ENCODE assay signal across 1 cellular context in genomic region chr4:169611991-169612868, GRCh38.
TF ChIP-seq lines count a peak whose summit lies in the region.

NEK1 (minus strand) TSS chr4:169612583; CDS start chr4:169602630, 9,953 bp downstream.

TF ChIP-seq in HepG2, 621 proteins besides CTCF, POLR2A, EP300 and RAD21 (continued from another document and continues in another):
- TF ChIP-seq ZNF768 (CRISPR knock-in tag; IDR thresholded peaks at IDR 0.05) (peak; percentile 57; the same call in 1 of the 2 replicates), ZNF44 (CRISPR knock-in tag; IDR thresholded peaks at IDR 0.05) (peak; percentile 87; the same call in 1 of the 2 replicates), ZNF275 (CRISPR knock-in tag; IDR thresholded peaks at IDR 0.05; ENCODE audit: borderline replicate concordance) (peak; percentile 86; the same call in 1 of the 2 replicates), MBD4 (IDR thresholded peaks at IDR 0.05; ENCODE audit: borderline replicate concordance, low read length) (no peak), ZNF160 (CRISPR knock-in tag; IDR thresholded peaks at IDR 0.05) (peak; percentile 55; the same call in 1 of the 2 replicates), RCOR2 (CRISPR knock-in tag; IDR thresholded peaks at IDR 0.05) (no peak), POLR2AphosphoS2 (IDR thresholded peaks at IDR 0.05; ENCODE audit: low read depth, low read length) (no peak), GFI1 (CRISPR knock-in tag; IDR thresholded peaks at IDR 0.05; ENCODE audit: borderline replicate concordance) (peak; percentile 34; the same call in 1 of the 2 replicates), ZFP37 (CRISPR knock-in tag; IDR thresholded peaks at IDR 0.05; ENCODE audit: borderline replicate concordance) (0 out of 2 replicates have a peak, but pooled peaks have one; percentile 55), TSC22D2 (CRISPR knock-in tag; IDR thresholded peaks at IDR 0.05; ENCODE audit: borderline replicate concordance) (peak; percentile 39; the same call in 1 of the 2 replicates), BRF2 (CRISPR knock-in tag; IDR thresholded peaks at IDR 0.05) (no peak), NCOA1 (CRISPR knock-in tag; IDR thresholded peaks at IDR 0.05) (0 out of 2 replicates have a peak, but pooled peaks have one; percentile 50), ZNF710 (CRISPR knock-in tag; IDR thresholded peaks at IDR 0.05; ENCODE audit: borderline replicate concordance) (0 out of 2 replicates have a peak, but pooled peaks have one; percentile 64), SAFB2 (CRISPR knock-in tag; IDR thresholded peaks at IDR 0.05; ENCODE audit: borderline replicate concordance, low read depth) (no peak), ESRRA (CRISPR knock-in tag; IDR thresholded peaks at IDR 0.05; ENCODE audit: low read depth) (no peak), SMAD3 (CRISPR knock-in tag; IDR thresholded peaks at IDR 0.05) (peak; percentile 58), PAXIP1 (CRISPR knock-in tag; conservative IDR thresholded peaks at IDR 0.05) (no peak), NKX3-1 (CRISPR knock-in tag; IDR thresholded peaks at IDR 0.05) (peak; percentile 29; the same call in 1 of the 2 replicates), PRDM4 (CRISPR knock-in tag; IDR thresholded peaks at IDR 0.05; ENCODE audit: borderline replicate concordance) (no peak), E2F5 (CRISPR knock-in tag; conservative IDR thresholded peaks at IDR 0.05) (no peak), HOXA5 (CRISPR knock-in tag; IDR thresholded peaks at IDR 0.05) (0 out of 2 replicates have a peak, but pooled peaks have one; percentile 52), ZNF292 (CRISPR knock-in tag; IDR thresholded peaks at IDR 0.05; ENCODE audit: borderline replicate concordance, low read depth) (peak; percentile 76), NONO (IDR thresholded peaks at IDR 0.05) (no peak), NONO (CRISPR knock-in tag; conservative IDR thresholded peaks at IDR 0.05) (peak; percentile 60; the same call in 1 of the 2 replicates), HNF1A (IDR thresholded peaks at IDR 0.05; ENCODE audit: low read depth) (no peak), HNF1A (CRISPR knock-in tag; IDR thresholded peaks at IDR 0.05; ENCODE audit: borderline replicate concordance) (peak; percentile 52; the same call in 1 of the 2 replicates), ZNF530 (CRISPR knock-in tag; IDR thresholded peaks at IDR 0.05; ENCODE audit: low read depth) (no peak), ZNF75D (CRISPR knock-in tag; IDR thresholded peaks at IDR 0.05; ENCODE audit: borderline replicate concordance) (no peak), ZNF800 (CRISPR knock-in tag; IDR thresholded peaks at IDR 0.05) (no peak), POGK (CRISPR knock-in tag; conservative IDR thresholded peaks at IDR 0.05) (no peak; the same call in 1 of the 2 replicates), SOX6 (IDR thresholded peaks at IDR 0.05) (no peak), SOX6 (CRISPR knock-in tag; IDR thresholded peaks at IDR 0.05) (peak; percentile 55)
